Comparison of ENCODE assay signal across 8 cellular contexts in the genomic region with DNA sequence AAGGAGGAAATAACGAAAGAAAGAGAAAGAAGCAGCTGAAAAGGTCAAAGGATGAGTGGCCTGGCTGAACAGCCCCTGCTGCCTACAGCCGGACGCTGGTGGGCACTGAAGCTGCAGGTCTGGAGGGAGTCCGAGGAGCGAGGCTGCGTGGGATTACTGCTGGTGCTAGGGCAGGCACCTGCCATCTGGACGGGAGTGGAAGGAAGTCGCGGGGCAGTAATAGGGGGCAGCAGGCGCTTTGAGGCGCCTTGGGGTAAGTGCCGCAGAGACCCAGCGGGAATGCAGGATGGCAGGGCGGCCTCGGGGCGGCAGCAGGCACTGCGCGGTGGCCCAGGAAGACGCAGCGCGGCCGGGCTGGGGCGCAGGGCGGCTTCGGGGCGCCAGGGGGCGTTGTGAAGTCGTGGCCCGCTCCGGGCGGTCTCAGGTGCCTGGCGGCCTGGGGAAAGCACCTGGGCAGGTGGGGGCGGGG.
DNase-seq lines count a peak whose midpoint lies in the region; ATAC-seq and TF ChIP-seq lines count a peak whose summit lies in the region.

No MANE protein-coding gene starts in this region.

- no peak overlapping the region for H3K4me3 ChIP-seq in choroid plexus epithelial cell (ENCODE audit: low read depth, low read length)

- ATAC-seq in HG03064 (IDR thresholded peaks at IDR 0.05; ENCODE audit: low read depth, unreplicated experiment), result peak; percentile 80

- peak; percentile 45 for TF ChIP-seq CTCF in choroid plexus epithelial cell (conservative IDR thresholded peaks at IDR 0.05; ENCODE audit: low read depth, low read length)

- peak; percentile 66 for DNase-seq in SIG-M5 treated with dmso at 0.1 percent for 504 hours (lab: John Stamatoyannopoulos, UW; ENCODE audit: unreplicated experiment)
- no peak for DNase-seq in SIG-M5 (lab: John Stamatoyannopoulos, UW)
- DNase-seq in NCI-H2196 (lab: John Stamatoyannopoulos, UW; ENCODE audit: unreplicated experiment), result peak; percentile 90
- DNase-seq in activated CD4-positive, alpha-beta T cell treated with anti-CD3 and anti-CD28 coated beads for 48 hours, result peak; percentile 86
- peak; percentile 46 for DNase-seq in choroid plexus epithelial cell (ENCODE audit: low read depth)
- DNase-seq in left kidney (ENCODE audit: low read depth, low spot score), result peak; percentile 88
- peak; percentile 57 for DNase-seq in stimulated activated CD4-positive, alpha-beta T cell treated with anti-CD3 and anti-CD28 coated beads, Interleukin-4, amount 100 ng/mL, for 24 hours
